Comparison of ENCODE assay signal across 8 cellular contexts in the genomic region with DNA sequence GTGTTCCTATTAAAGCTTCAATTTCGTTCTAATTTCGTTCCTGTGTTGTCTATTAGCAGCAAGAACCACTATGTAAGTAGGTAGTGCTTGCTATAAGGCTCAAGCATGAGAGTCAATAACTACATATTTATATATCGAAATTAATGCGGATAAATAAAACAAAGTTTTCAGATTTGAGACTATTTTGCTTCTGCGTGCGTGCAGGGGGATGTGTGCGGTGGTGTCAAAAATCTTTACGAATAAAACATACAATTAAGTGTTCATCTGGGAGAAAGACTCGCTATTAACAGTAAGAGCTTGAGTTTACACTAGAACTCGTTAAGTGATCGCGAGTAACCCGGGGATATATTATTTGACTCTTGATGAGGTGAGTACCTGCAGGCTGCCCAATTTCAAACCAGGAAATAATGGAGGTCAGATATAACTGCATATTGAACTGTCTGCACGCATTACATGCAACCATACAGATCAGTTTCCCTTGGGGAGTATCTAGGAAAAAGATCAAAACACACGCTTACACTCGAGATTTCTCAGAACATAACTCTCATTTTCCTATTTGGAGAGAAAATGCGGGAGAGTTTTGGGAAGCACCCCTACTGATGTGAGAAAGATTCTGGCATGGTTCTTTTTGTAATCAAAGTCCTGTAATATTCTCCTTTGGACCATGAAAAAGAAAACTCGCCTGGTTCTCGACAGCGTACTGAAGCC. TPM values are rescaled to one million over a fixed set of nuclear protein-coding genes. Genes with fewer than 3 reads are reported as not detected.
A peak's percentile ranks its signal among the peaks of the same experiment; 100 is the strongest.
DNase-seq lines count a peak whose midpoint lies in the region; ATAC-seq and TF ChIP-seq lines count a peak whose summit lies in the region.

No MANE protein-coding gene starts in this region.

- peak; percentile 8 for DNase-seq in AG08396 (ENCODE audit: low spot score)
- DNase-seq in RPMI8226, result peak; percentile 12
- no peak for DNase-seq in endodermal cell
- peak in 5 of 10 donors; percentile 5 to 29 (median 22) for DNase-seq in naive thymus-derived CD8-positive, alpha-beta T cell
- no peak for DNase-seq in HCEC 1CT
- DNase-seq in NCI-H2227 (lab: John Stamatoyannopoulos, UW; ENCODE audit: unreplicated experiment), result no peak
- no peak for DNase-seq in GOT3 (lab: John Stamatoyannopoulos, UW)

- POLR2A ChIA-PET in naive thymus-derived CD8-positive, alpha-beta T cell (lab: Charles Lee), result interaction anchor here (0.9 to 4.9 kb wide), 13 partner anchors 17 to 77 kb away, joined by 3 to 82 read pairs (median 7); a partner anchor contains a TSS

- 0 to 15% methylated on average over 5 to 20 of the region's 20 CpGs for WGBS in endodermal cell (ENCODE audit: insufficient coverage in 1 of 2, insufficient read length in 1 of 2), 2 experiments

- H3K9me3 Mint-ChIP-seq in endodermal cell, result no peaks in the 10 kb centered on the region
- H3K9me3 Mint-ChIP-seq in naive thymus-derived CD8-positive, alpha-beta T cell, result no peaks in the 10 kb centered on the region

- peaks cover 4% of the 10 kb centered on the region for H3K4me1 ChIP-seq in endodermal cell (ENCODE audit: control insufficient read depth, insufficient read depth, low read length)

- no peaks in the 10 kb centered on the region for H3K9me3 ChIP-seq in endodermal cell (ENCODE audit: control insufficient read depth, low read length)

- no peaks in the 10 kb centered on the region for H3K27me3 ChIP-seq in endodermal cell (ENCODE audit: control insufficient read depth, insufficient read depth, low read length, poor library complexity, severe bottlenecking)

- peak overlapping the region; percentile 93 for H3K27ac ChIP-seq in endodermal cell (ENCODE audit: low read depth, low read length)

- H3K27ac Mint-ChIP-seq in endodermal cell, result peak overlapping the region; percentile 99
- peak overlapping the region; percentile 93 to 100 (median 98) for H3K27ac Mint-ChIP-seq in naive thymus-derived CD8-positive, alpha-beta T cell

- peak overlapping the region; percentile 90 for H3K9ac ChIP-seq in endodermal cell (ENCODE audit: extremely low read depth, low read length, poor library complexity, severe bottlenecking)

- peak overlapping the region; percentile 90 for H3K4me3 Mint-ChIP-seq in endodermal cell
- H3K4me3 Mint-ChIP-seq in naive thymus-derived CD8-positive, alpha-beta T cell, result peak overlapping the region; percentile 89 to 100 (median 99)

- peak; percentile 28 for ATAC-seq in GM18870 (IDR thresholded peaks at IDR 0.05; ENCODE audit: unreplicated experiment)
- peak; percentile 18 to 37 for ATAC-seq in naive thymus-derived CD8-positive, alpha-beta T cell

- peaks cover 6% of the 10 kb centered on the region for H3K27me3 Mint-ChIP-seq in endodermal cell (ENCODE audit: insufficient read depth)
- H3K27me3 Mint-ChIP-seq in naive thymus-derived CD8-positive, alpha-beta T cell, result no peaks in the 10 kb centered on the region

- H3K36me3 ChIP-seq in endodermal cell (ENCODE audit: control insufficient read depth, insufficient read depth, low read length), result peaks cover 37% of the 10 kb centered on the region

- H3K4me3 ChIP-seq in endodermal cell (ENCODE audit: low read length), result peak overlapping the region; percentile 99

- peaks cover 5% of the 10 kb centered on the region for H3K4me1 Mint-ChIP-seq in endodermal cell
- H3K4me1 Mint-ChIP-seq in naive thymus-derived CD8-positive, alpha-beta T cell, result peaks cover 8 to 47% (median 35%) of the 10 kb centered on the region in 4 donors

- TF ChIP-seq CTCF in endodermal cell (conservative IDR thresholded peaks at IDR 0.05), result no peak

- H3K36me3 Mint-ChIP-seq in endodermal cell (ENCODE audit: low read depth), result peaks cover 17% of the 10 kb centered on the region
- H3K36me3 Mint-ChIP-seq in naive thymus-derived CD8-positive, alpha-beta T cell, result peaks cover 4 to 28% (median 4%) of the 10 kb centered on the region in 3 donors

RNA-seq across cellular contexts. Expression of a gene that starts 0.8 kb away (rescaled TPM):
- 10 to 100 TPM; 25.1 to 28.0 TPM for total RNA-seq in endodermal cell
- 50.2 TPM for polyA plus RNA-seq in endodermal cell (2013, experiment 1 of 2)
- polyA plus RNA-seq in endodermal cell (2013, experiment 2 of 2), result 48.9 TPM
- 10 to 100 TPM; 35.5 to 44.1 TPM for total RNA-seq in naive thymus-derived CD8-positive, alpha-beta T cell
- 10 to 100 TPM; 12.7 to 21.2 (median 14.2) TPM for polyA plus RNA-seq in naive thymus-derived CD8-positive, alpha-beta T cell

RNA-seq across cellular contexts. Expression of a gene that starts 30.6 kb away (rescaled TPM):
- total RNA-seq in endodermal cell, result 1 to 10 TPM in 1 of 2 donors, under 1 TPM in 1; 0.79 to 1.4 TPM
- polyA plus RNA-seq in endodermal cell (2013, experiment 1 of 2), result 2.6 TPM
- 3.1 TPM for polyA plus RNA-seq in endodermal cell (2013, experiment 2 of 2)
- total RNA-seq in naive thymus-derived CD8-positive, alpha-beta T cell, result 1 to 10 TPM; 3.9 to 5.0 TPM
- polyA plus RNA-seq in naive thymus-derived CD8-positive, alpha-beta T cell, result 1 to 10 TPM; 2.1 to 2.2 (median 2.1) TPM

RNA-seq across cellular contexts. Expression of a gene that starts 46.6 kb away (rescaled TPM):
- 1 to 10 TPM; 5.9 to 9.2 TPM for total RNA-seq in endodermal cell
- polyA plus RNA-seq in endodermal cell (2013, experiment 1 of 2), result 9.2 TPM
- polyA plus RNA-seq in endodermal cell (2013, experiment 2 of 2), result 10.5 TPM
- 10 to 100 TPM; 55.1 to 60.7 TPM for total RNA-seq in naive thymus-derived CD8-positive, alpha-beta T cell
- polyA plus RNA-seq in naive thymus-derived CD8-positive, alpha-beta T cell, result 10 to 100 TPM; 23.7 to 31.5 (median 26.9) TPM

RNA-seq across cellular contexts. Expression of a gene that starts 46.7 kb away (rescaled TPM):
- 10 to 100 TPM; 15.2 to 23.6 TPM for total RNA-seq in endodermal cell
- 10.7 TPM for polyA plus RNA-seq in endodermal cell (2013, experiment 1 of 2)
- polyA plus RNA-seq in endodermal cell (2013, experiment 2 of 2), result 15.3 TPM
- total RNA-seq in naive thymus-derived CD8-positive, alpha-beta T cell, result 10 to 100 TPM; 26.2 to 26.7 TPM
- 10 to 100 TPM; 29.9 to 42.9 (median 38.6) TPM for polyA plus RNA-seq in naive thymus-derived CD8-positive, alpha-beta T cell

Comparison
In these comparisons a context has a peak if more than half of its experiments do, and no peak if none do; other contexts are left out.
1. DNase-seq: peak in AG08396 (single experiment) and RPMI8226 (single experiment); none in endodermal cell (single experiment), HCEC 1CT (single experiment), NCI-H2227 (single experiment) and GOT3 (single experiment).
2. RNA of a gene that starts 46.6 kb away (total RNA-seq): 55.1 to 60.7 TPM in naive thymus-derived CD8-positive, alpha-beta T cell; 5.9 to 9.2 TPM in endodermal cell; every median in the first group is over 4 times any median in the second.